In the genomic region with DNA sequence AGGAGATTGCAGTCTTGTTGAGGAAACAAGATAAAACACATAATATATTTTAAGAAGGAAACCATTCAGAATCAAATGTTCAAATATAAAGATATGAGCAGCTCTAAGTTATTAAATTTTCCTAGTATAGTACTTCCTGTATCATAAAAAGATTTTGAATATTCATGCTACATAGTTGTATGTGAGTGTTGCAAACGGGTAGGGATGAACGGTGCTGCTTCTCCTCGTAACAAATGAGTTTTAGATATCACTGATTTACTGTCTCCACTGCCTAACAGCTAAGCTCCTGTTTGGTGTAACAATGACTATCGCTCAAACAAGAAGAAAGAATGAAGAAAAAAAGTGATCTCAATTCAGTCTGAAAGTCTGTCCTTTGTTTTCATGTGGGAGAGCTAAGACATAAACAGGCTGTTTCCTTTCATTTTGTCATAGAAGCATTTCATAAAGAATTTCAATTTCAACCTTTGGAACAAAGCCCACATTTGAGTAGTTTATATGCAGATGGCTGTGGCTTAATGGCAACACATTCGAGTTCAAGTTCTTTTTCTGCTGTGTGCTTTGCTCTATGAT, we compare ENCODE assay signal across 10 cellular contexts. TPM values are rescaled to one million over a fixed set of nuclear protein-coding genes. Genes with fewer than 3 reads are reported as not detected.
DNase-seq lines count a peak whose midpoint lies in the region; ATAC-seq and TF ChIP-seq lines count a peak whose summit lies in the region.
"Had no signal": no experiment of that assay in that cellular context is flagged by ENCODE, and none has a peak within 500 bp of the region (broad histone marks: within the 10 kb centered on the region; RNA-seq: fewer than 3 reads in every experiment).

No MANE protein-coding gene starts in this region.

- H3K9me3 ChIP-seq in T-helper 17 cell (ENCODE audit: control insufficient read depth, low read length, poor library complexity, severe bottlenecking) (peaks cover 4% of the 10 kb centered on the region), colonic mucosa (no peaks in the 10 kb centered on the region)

- H3K27ac ChIP-seq in colonic mucosa = no peak overlapping the region

- no peaks in the 10 kb centered on the region for H3K27me3 ChIP-seq in colonic mucosa

- no peak overlapping the region for H3K4me3 Mint-ChIP-seq in T-helper 17 cell

- H3K27me3 Mint-ChIP-seq in T-helper 17 cell = no peaks in the 10 kb centered on the region

- no peaks in the 10 kb centered on the region for H3K4me1 ChIP-seq in colonic mucosa

- H3K27ac Mint-ChIP-seq in T-helper 17 cell = peak overlapping the region; percentile 83

- peaks cover 11% of the 10 kb centered on the region for H3K36me3 Mint-ChIP-seq in T-helper 17 cell (ENCODE audit: low read depth)

- H3K9ac ChIP-seq in colonic mucosa (ENCODE audit: low read depth in 2 of 2, low read length in 2 of 2) = no peak overlapping the region

- ATAC-seq in T-helper 17 cell (no peak), sciatic nerve (peak; percentile 68)
- ATAC-seq: left colon had no signal

- intact Hi-C loops in sciatic nerve (cut with DNase I) (no loop called here), colonic mucosa (cut with DNase I) (no loop called here)

- DNase-seq in DMS79 treated with DMSO at 0.1 percent for 48 hours (lab: John Stamatoyannopoulos, UW) = peak; percentile 26
- DNase-seq in T-helper 17 cell = no peak
- DNase-seq in fibroblast of the aortic adventitia (ENCODE audit: low read depth) = peak; percentile 45
- DNase-seq in sciatic nerve (ENCODE audit: low spot score) = no peak
- no peak for DNase-seq in activated effector memory CD4-positive, alpha-beta T cell treated with anti-CD3 and anti-CD28 coated beads, Interleukin-2, amount 50 U/mL, for 16 hours
- no peak for DNase-seq in stimulated activated CD4-positive, alpha-beta T cell treated with anti-CD3 and anti-CD28 coated beads, Interleukin-2, amount 100 ng/mL, for 24 hours
- DNase-seq in colonic mucosa = no peak
- DNase-seq: left colon, NCI-H146, retina had no signal

- TF ChIP-seq CTCF in fibroblast of the aortic adventitia (IDR thresholded peaks at IDR 0.05; ENCODE audit: insufficient read depth, low read length) (no peak), colonic mucosa (IDR thresholded peaks at IDR 0.05) (no peak)

- no peaks in the 10 kb centered on the region for H3K36me3 ChIP-seq in colonic mucosa

- peaks cover 12% of the 10 kb centered on the region for H3K4me1 Mint-ChIP-seq in T-helper 17 cell

- H3K4me3 ChIP-seq in fibroblast of the aortic adventitia (ENCODE audit: low read depth, low read length) (no peak overlapping the region), colonic mucosa (no peak overlapping the region)

RNA-seq across cellular contexts. Expression of a gene that starts 26.1 kb away (rescaled TPM):
- total RNA-seq in T-helper 17 cell (100 to 1,000 TPM; 123 to 135 TPM), fibroblast of the aortic adventitia (ENCODE audit: low replicate concordance) (44.2 and 98.2 TPM in 2 replicates), sciatic nerve (110 TPM), colonic mucosa (100 to 1,000 TPM; 157 to 181 TPM)

Comparison
In these comparisons a context has a peak if more than half of its experiments do, and no peak if none do; other contexts are left out.
1. DNase-seq: peak in DMS79 treated with DMSO at 0.1 percent for 48 hours (single experiment) and fibroblast of the aortic adventitia (single experiment); none in T-helper 17 cell (0 of 3), sciatic nerve (single experiment), activated effector memory CD4-positive, alpha-beta T cell treated with anti-CD3 and anti-CD28 coated beads, Interleukin-2, amount 50 U/mL, for 16 hours (single experiment), stimulated activated CD4-positive, alpha-beta T cell treated with anti-CD3 and anti-CD28 coated beads, Interleukin-2, amount 100 ng/mL, for 24 hours (0 of 2) and colonic mucosa (single experiment).